ENCODE assay signal across 20 cellular contexts in the genomic region with DNA sequence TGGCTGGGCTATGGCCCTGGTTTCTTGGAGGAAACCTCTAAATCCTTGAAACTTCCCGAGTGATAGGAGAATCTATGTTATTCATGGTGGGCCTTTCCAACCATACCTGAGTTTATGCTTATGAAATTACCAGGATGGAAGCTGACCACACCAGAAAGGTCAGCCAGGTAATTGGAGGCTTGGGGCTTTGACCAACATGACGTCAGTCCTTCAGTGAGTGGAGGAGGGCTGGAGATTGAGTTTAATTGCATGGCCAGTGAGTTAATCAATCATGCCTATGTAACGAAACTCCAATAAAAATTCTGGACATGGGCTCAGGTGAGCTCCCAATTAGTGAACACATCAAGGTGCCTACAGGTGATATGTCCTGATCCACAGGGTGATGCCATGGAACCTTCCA.
DNase-seq lines count a peak whose midpoint lies in the region; ATAC-seq, FAIRE-seq and TF ChIP-seq lines count a peak whose summit lies in the region.
"Had no signal": no experiment of that assay in that cellular context is flagged by ENCODE, and none has a peak within 500 bp of the region (broad histone marks: within the 10 kb centered on the region; RNA-seq: fewer than 3 reads in every experiment).

No MANE protein-coding gene starts in this region.

- CTCF ChIA-PET in HepG2 (lab: Yijun Ruan, JAX; ENCODE audit: low intra/inter-chr PET ratio, low total read pairs), result no interaction called here

- in situ Hi-C loops in HepG2 (cut with HindIII; ENCODE audit: extremely low pct_ligation_motif_present, low pct_unique_long_range_greater_than_20kb), result loop anchor here (25.0 kb wide), 1 partner anchor 1823 kb away; no protein-coding TSS in a partner anchor

- no TSS peak for BruUV-seq in HepG2 (replicated peaks; lab: Mats Ljungman, UMichigan)

- H3K79me2 ChIP-seq in HepG2 (ENCODE audit: insufficient read depth, low read length), result no peaks in the 10 kb centered on the region

- intact Hi-C loops in HepG2 (cut with micrococcal nuclease; ENCODE audit: unreplicated experiment), result no loop called here
- intact Hi-C loops in right lobe of liver (cut with DNase I), result loop anchor here in 1 of 2 donors (10.0 kb wide), 1 partner anchor 190 kb away; no protein-coding TSS in a partner anchor

- peak overlapping the region; percentile 16 to 35 for H3K27ac Mint-ChIP-seq in effector memory CD8-positive, alpha-beta T cell
- H3K27ac Mint-ChIP-seq in natural killer cell treated with Interleukin-12 subunit alpha and Interleukin-12 subunit beta and Interleukin-15 and Interleukin-18, amount 100 ng/mL, for 72 hours, result peak overlapping the region; percentile 47 to 51

- peaks cover 7 to 65% of the 10 kb centered on the region in 2 experiments; a peak in 4 of 5 replicates for H3K27me3 ChIP-seq in HepG2 (ENCODE audit: control insufficient read depth in 1 of 2, insufficient read depth in 2 of 2, low read length in 2 of 2)
- no peaks in the 10 kb centered on the region for H3K27me3 ChIP-seq in right lobe of liver
- H3K27me3 ChIP-seq: BE2C had no signal

- ATAC-seq in HepG2 (no peak), right lobe of liver (no peak)
- ATAC-seq in effector memory CD8-positive, alpha-beta T cell (replicated peaks), result no peak
- ATAC-seq in natural killer cell treated with Interleukin-12 subunit alpha and Interleukin-12 subunit beta and Interleukin-15 and Interleukin-18, amount 100 ng/mL, for 72 hours, result no peak

- H3K36me3 Mint-ChIP-seq in effector memory CD8-positive, alpha-beta T cell (ENCODE audit: insufficient read depth), result no peaks in the 10 kb centered on the region
- no peaks in the 10 kb centered on the region for H3K36me3 Mint-ChIP-seq in natural killer cell treated with Interleukin-12 subunit alpha and Interleukin-12 subunit beta and Interleukin-15 and Interleukin-18, amount 100 ng/mL, for 72 hours
- H3K36me3 Mint-ChIP-seq: CD8-positive, alpha-beta memory T cell had no signal

- no peaks in the 10 kb centered on the region for H3K9me3 Mint-ChIP-seq in effector memory CD8-positive, alpha-beta T cell
- no peaks in the 10 kb centered on the region for H3K9me3 Mint-ChIP-seq in natural killer cell treated with Interleukin-12 subunit alpha and Interleukin-12 subunit beta and Interleukin-15 and Interleukin-18, amount 100 ng/mL, for 72 hours
- H3K9me3 Mint-ChIP-seq: CD4-positive, CD25-positive, alpha-beta regulatory T cell; CD8-positive, alpha-beta memory T cell had no signal

- no peak overlapping the region for H3K27ac ChIP-seq in HepG2 (ENCODE audit: extremely low read length, insufficient read depth, low read length)
- no peak overlapping the region for H3K27ac ChIP-seq in right lobe of liver
- H3K27ac ChIP-seq: GM23248 had no signal

- no peaks in the 10 kb centered on the region for H3K4me1 ChIP-seq in HepG2 (ENCODE audit: insufficient read depth, low read length)
- H3K4me1 ChIP-seq in right lobe of liver, result no peaks in the 10 kb centered on the region

- no peak overlapping the region for H2AFZ ChIP-seq in HepG2 (ENCODE audit: low read length)
- H2AFZ ChIP-seq: GM23248 had no signal

- no peaks in the 10 kb centered on the region for H3K9me3 ChIP-seq in HepG2 (ENCODE audit: low read length)
- H3K9me3 ChIP-seq in right lobe of liver, result no peaks in the 10 kb centered on the region
- H3K9me3 ChIP-seq: BE2C had no signal

- no peaks in the 10 kb centered on the region for H3K36me3 ChIP-seq in HepG2 (replicated peaks in 1 of 2; ENCODE audit: control insufficient read depth in 1 of 2, insufficient read depth in 2 of 2, low read length in 2 of 2)
- H3K36me3 ChIP-seq in right lobe of liver, result no peaks in the 10 kb centered on the region
- H3K36me3 ChIP-seq: BE2C had no signal

- no peak overlapping the region for H3K9ac ChIP-seq in HepG2 (ENCODE audit: insufficient read depth, low read depth, low read length)
- H3K9ac ChIP-seq: GM23248 had no signal

- H3K4me2 ChIP-seq in HepG2 (ENCODE audit: low read depth, low read length), result no peak overlapping the region

- 6% methylated on average over 3 of the region's 3 CpGs for WGBS in HepG2 (ENCODE audit: low lambda C conversion rate)
- 55% methylated on average over 2 of the region's 3 CpGs for WGBS in right lobe of liver (ENCODE audit: insufficient coverage, low coverage, low lambda C conversion rate, missing lambda C conversion rate)

- TF ChIP-seq RAD21 in HepG2 (CRISPR knock-in tag; IDR thresholded peaks at IDR 0.05), result no peak

- no peaks in the 10 kb centered on the region for H3K27me3 Mint-ChIP-seq in effector memory CD8-positive, alpha-beta T cell
- no peaks in the 10 kb centered on the region for H3K27me3 Mint-ChIP-seq in natural killer cell treated with Interleukin-12 subunit alpha and Interleukin-12 subunit beta and Interleukin-15 and Interleukin-18, amount 100 ng/mL, for 72 hours
- H3K27me3 Mint-ChIP-seq: CD8-positive, alpha-beta memory T cell had no signal

- DNase-seq in HepG2 (ENCODE audit: low spot score) (no peak), right lobe of liver (no peak), ureter (ENCODE audit: low spot score) (no peak)
- DNase-seq in effector memory CD8-positive, alpha-beta T cell, result no peak
- DNase-seq in natural killer cell treated with Interleukin-12 subunit alpha and Interleukin-12 subunit beta and Interleukin-15 and Interleukin-18, amount 100 ng/mL, for 72 hours (ENCODE audit: low spot score), result no peak
- DNase-seq in activated effector memory CD4-positive, alpha-beta T cell treated with anti-CD3 and anti-CD28 coated beads, Interleukin-2, amount 50 U/mL, for 16 hours, result no peak
- DNase-seq: ACHN; BE2C; C1 segment of cervical spinal cord; CD4-positive, CD25-positive, alpha-beta regulatory T cell; CD8-positive, alpha-beta memory T cell; COR-L47; DMS 273 treated with DMSO at 0.1 percent for 48 hours; DMS53; GM23248 had no signal

- no peak for TF ChIP-seq CTCF in HepG2 (CRISPR knock-in tag; IDR thresholded peaks at IDR 0.05)
- TF ChIP-seq CTCF in right lobe of liver (IDR thresholded peaks at IDR 0.05), result no peak

- H3K4me1 Mint-ChIP-seq in effector memory CD8-positive, alpha-beta T cell (ENCODE audit: low read depth in 2 of 2), result peaks cover 22 to 34% of the 10 kb centered on the region in 2 donors
- H3K4me1 Mint-ChIP-seq in natural killer cell treated with Interleukin-12 subunit alpha and Interleukin-12 subunit beta and Interleukin-15 and Interleukin-18, amount 100 ng/mL, for 72 hours (ENCODE audit: low read depth in 2 of 2), result peaks cover 15 to 29% of the 10 kb centered on the region in 2 donors

- FAIRE-seq in HepG2 (lab: Jason Lieb, UNC), result no peak
- FAIRE-seq: A204.1, G401.6, GM12891, GM19239, H54 had no signal

- POLR2A ChIA-PET in HepG2 (lab: Yijun Ruan, JAX), result no interaction called here

- H3K4me3 ChIP-seq in HepG2 (replicated peaks in 1 of 3; ENCODE audit: insufficient read depth in 1 of 3, low read depth in 2 of 3, low read length in 3 of 3) (no peak overlapping the region), right lobe of liver (no peak overlapping the region)
- H3K4me3 ChIP-seq: GM23248 had no signal

- TF ChIP-seq EP300 in HepG2 (IDR thresholded peaks at IDR 0.05; ENCODE audit: low read depth in 2 of 2, low read length in 2 of 2) (no peak), HepG2 (CRISPR knock-in tag; IDR thresholded peaks at IDR 0.05; ENCODE audit: borderline replicate concordance) (no peak)

- TF ChIP-seq POLR2A in HepG2 (IDR thresholded peaks at IDR 0.05; ENCODE audit: insufficient read depth in 1 of 2, low read depth in 2 of 2, low read length in 2 of 2), result no peak
- TF ChIP-seq POLR2A in right lobe of liver (IDR thresholded peaks at IDR 0.05), result no peak

- H4K20me1 ChIP-seq in HepG2 (ENCODE audit: insufficient read depth, low read length), result no peaks in the 10 kb centered on the region

- H3K4me3 Mint-ChIP-seq in effector memory CD8-positive, alpha-beta T cell, result no peak overlapping the region
- no peak overlapping the region for H3K4me3 Mint-ChIP-seq in natural killer cell treated with Interleukin-12 subunit alpha and Interleukin-12 subunit beta and Interleukin-15 and Interleukin-18, amount 100 ng/mL, for 72 hours
- H3K4me3 Mint-ChIP-seq: CD4-positive, CD25-positive, alpha-beta regulatory T cell; CD8-positive, alpha-beta memory T cell had no signal

TF ChIP-seq in HepG2, 621 proteins besides CTCF, POLR2A, EP300 and RAD21 (continues in another document):
- TF ChIP-seq ZNF776 (CRISPR knock-in tag; IDR thresholded peaks at IDR 0.05), result no peak
- no peak for TF ChIP-seq HNF1A (IDR thresholded peaks at IDR 0.05; ENCODE audit: low read depth)
- no peak for TF ChIP-seq HNF1A (CRISPR knock-in tag; IDR thresholded peaks at IDR 0.05; ENCODE audit: borderline replicate concordance)
- TF ChIP-seq NONO (IDR thresholded peaks at IDR 0.05), result no peak
- no peak for TF ChIP-seq NONO (CRISPR knock-in tag; conservative IDR thresholded peaks at IDR 0.05)
- TF ChIP-seq EEA1 (CRISPR knock-in tag; IDR thresholded peaks at IDR 0.05; ENCODE audit: borderline replicate concordance), result no peak
- TF ChIP-seq KAT8 (CRISPR knock-in tag; IDR thresholded peaks at IDR 0.05), result no peak
- peak; percentile 89 for TF ChIP-seq CREB1 (IDR thresholded peaks at IDR 0.05)
- TF ChIP-seq CREB1 (CRISPR knock-in tag; IDR thresholded peaks at IDR 0.05), result no peak
